Comparison of ENCODE assay signal across 19 cellular contexts in genomic region chr5:32251864-32252458, GRCh38.
DNase-seq lines count a peak whose midpoint lies in the region; ATAC-seq and TF ChIP-seq lines count a peak whose summit lies in the region.
"Had no signal": no experiment of that assay in that cellular context is flagged by ENCODE, and none has a peak within 500 bp of the region (broad histone marks: within the 10 kb centered on the region; RNA-seq: fewer than 3 reads in every experiment).

No MANE protein-coding gene starts in this region.

- no peak overlapping the region for H2AK5ac ChIP-seq in H9 (ENCODE audit: insufficient read length, low read length)

- peak overlapping the region; percentile 26 for H3K4me3 ChIP-seq in BLaER1
- H3K4me3 ChIP-seq: GM23248, ovary, transverse colon had no signal

- no peak overlapping the region for H3K23ac ChIP-seq in H9 (ENCODE audit: insufficient read length, low read depth, low read length)

- H4K20me1 ChIP-seq in BLaER1 (no peaks in the 10 kb centered on the region), H9 (ENCODE audit: control insufficient read depth, insufficient read depth, insufficient read length) (no peaks in the 10 kb centered on the region)

- H4K8ac ChIP-seq in H9 (replicated peaks; ENCODE audit: insufficient read length, low read depth, low read length): no peak overlapping the region

- H2BK12ac ChIP-seq in H9 (ENCODE audit: insufficient read length, low read depth, low read length): no peak overlapping the region

- no peak overlapping the region for H2AFZ ChIP-seq in H9 (ENCODE audit: low read length)
- H2AFZ ChIP-seq: GM23248 had no signal

- peak overlapping the region; percentile 57 for H3K9ac ChIP-seq in BLaER1
- H3K9ac ChIP-seq in H9 (ENCODE audit: extremely low read depth, insufficient read length, low read length): no peak overlapping the region
- H3K9ac ChIP-seq: GM23248 had no signal

- H3K36me3 Mint-ChIP-seq in H9 (ENCODE audit: insufficient read depth in 1 of 3, low read depth in 3 of 3): peaks cover 33 to 88% (median 77%) of the 10 kb centered on the region in 3 experiments; a peak in 6 of 7 replicates
- H3K36me3 Mint-ChIP-seq in activated CD8-positive, alpha-beta T cell treated with anti-CD3 and anti-CD28 coated beads, Interleukin-2, amount 10 ng/mL, durations not matched to agents 7 days and 5 days (ENCODE audit: low read depth): peaks cover 39% of the 10 kb centered on the region

- peak overlapping the region in 2 of 3 experiments; percentile 31 to 50; a peak in 4 of 7 replicates for H3K27ac Mint-ChIP-seq in H9
- no peak overlapping the region for H3K27ac Mint-ChIP-seq in activated CD8-positive, alpha-beta T cell treated with anti-CD3 and anti-CD28 coated beads, Interleukin-2, amount 10 ng/mL, durations not matched to agents 7 days and 5 days
- H3K27ac Mint-ChIP-seq: activated naive CD8-positive, alpha-beta T cell had no signal

- no peak overlapping the region for H2BK120ac ChIP-seq in H9 (ENCODE audit: low read depth, low read length, poor library complexity, severe bottlenecking)

- TF ChIP-seq POLR2A in erythroblast (IDR thresholded peaks at IDR 0.05; ENCODE audit: low read length): no peak

- no peaks in the 10 kb centered on the region for H3K27me3 Mint-ChIP-seq in H9 (ENCODE audit: low read depth)
- H3K27me3 Mint-ChIP-seq in activated CD8-positive, alpha-beta T cell treated with anti-CD3 and anti-CD28 coated beads, Interleukin-2, amount 10 ng/mL, durations not matched to agents 7 days and 5 days (ENCODE audit: low read depth): no peaks in the 10 kb centered on the region
- H3K27me3 Mint-ChIP-seq: activated naive CD8-positive, alpha-beta T cell had no signal

- ATAC-seq in left lobe of liver: peak; percentile 50
- no peak for ATAC-seq in activated CD8-positive, alpha-beta T cell treated with anti-CD3 and anti-CD28 coated beads, Interleukin-2, amount 10 ng/mL, durations not matched to agents 7 days and 5 days
- ATAC-seq: SK-N-SH treated with all-trans-retinoic acid at 6 μM for 48 hours had no signal

- DNase-seq in H9 (no peak), NCI-H526 (lab: John Stamatoyannopoulos, UW) (peak; percentile 41 to 71), left lobe of liver (ENCODE audit: low spot score) (no peak), erythroblast (lab: John Stamatoyannopoulos, UW) (no peak), C1 segment of cervical spinal cord (lab: John Stamatoyannopoulos, UW) (no peak), NK-92 (lab: John Stamatoyannopoulos, UW; ENCODE audit: unreplicated experiment) (no peak)
- DNase-seq in activated CD8-positive, alpha-beta T cell treated with anti-CD3 and anti-CD28 coated beads, Interleukin-2, amount 10 ng/mL, durations not matched to agents 7 days and 5 days: no peak
- DNase-seq: activated CD4-positive, CD25-positive, alpha-beta regulatory T cell treated with anti-CD3 and anti-CD28 coated beads, Interleukin-2, amount 50 U/mL, for 72 hours; cortex of kidney; foreskin fibroblast; GM23248; kidney; ovary; stimulated activated naive CD4-positive, alpha-beta T cell treated with Interleukin-2 at 50 U/mL for 16 hours; T1000; transverse colon had no signal

- no peak overlapping the region for H3K56ac ChIP-seq in H9 (ENCODE audit: insufficient read length, low read depth, low read length)

- H3K36me3 ChIP-seq in BLaER1: peaks cover 68% of the 10 kb centered on the region
- H3K36me3 ChIP-seq: ovary had no signal

- H4K91ac ChIP-seq in H9 (ENCODE audit: insufficient read length, low read depth, low read length): no peak overlapping the region

- H3K4me1 ChIP-seq in BLaER1 (peaks cover 62% of the 10 kb centered on the region), H9 (ENCODE audit: insufficient read depth, low read length) (no peaks in the 10 kb centered on the region)
- H3K4me1 ChIP-seq: transverse colon had no signal

- H2BK20ac ChIP-seq in H9 (ENCODE audit: low read depth, low read length, poor library complexity, severe bottlenecking): no peak overlapping the region

- H3K79me1 ChIP-seq in H9 (ENCODE audit: insufficient read depth, low read depth, low read length, poor library complexity, severe bottlenecking): no peaks in the 10 kb centered on the region

- POLR2A ChIA-PET in activated CD8-positive, alpha-beta T cell treated with anti-CD3 and anti-CD28 coated beads, Interleukin-2, amount 10 ng/mL, durations not matched to agents 7 days and 5 days (lab: Charles Lee): no interaction called here

- peak overlapping the region; percentile 82 for H3K27ac ChIP-seq in BLaER1
- H3K27ac ChIP-seq in H9 (ENCODE audit: insufficient read length, low read depth, low read length): no peak overlapping the region
- H3K27ac ChIP-seq: GM23248, ovary, transverse colon had no signal

- no peak overlapping the region for H3K4me3 Mint-ChIP-seq in H9
- H3K4me3 Mint-ChIP-seq in activated CD8-positive, alpha-beta T cell treated with anti-CD3 and anti-CD28 coated beads, Interleukin-2, amount 10 ng/mL, durations not matched to agents 7 days and 5 days: no peak overlapping the region
- H3K4me3 Mint-ChIP-seq: activated naive CD8-positive, alpha-beta T cell had no signal

- no peak overlapping the region for H3K4ac ChIP-seq in H9 (ENCODE audit: low read depth, low read length)

- WGBS in H9 (ENCODE audit: extremely low coverage, insufficient read length, low lambda C conversion rate): no CpG with 5 or more reads among the region's 8 CpGs

- H3K14ac ChIP-seq in H9 (ENCODE audit: insufficient read depth, low read length): no peak overlapping the region

- no peaks in the 10 kb centered on the region for H3K9me3 Mint-ChIP-seq in H9
- H3K9me3 Mint-ChIP-seq in activated CD8-positive, alpha-beta T cell treated with anti-CD3 and anti-CD28 coated beads, Interleukin-2, amount 10 ng/mL, durations not matched to agents 7 days and 5 days (ENCODE audit: insufficient read depth): no peaks in the 10 kb centered on the region

- H3K79me2 ChIP-seq in H9 (ENCODE audit: insufficient read depth, low read length): no peaks in the 10 kb centered on the region

- peaks cover 11% of the 10 kb centered on the region for H3K9me3 ChIP-seq in BLaER1
- no peaks in the 10 kb centered on the region for H3K9me3 ChIP-seq in H9 (ENCODE audit: control insufficient read depth, low read depth, low read length)
- H3K9me3 ChIP-seq: ovary, transverse colon had no signal

- H3K27me3 ChIP-seq in BLaER1 (no peaks in the 10 kb centered on the region), H9 (ENCODE audit: insufficient read depth, low read length) (no peaks in the 10 kb centered on the region)
- H3K27me3 ChIP-seq: ovary, transverse colon had no signal

- H3K4me2 ChIP-seq in BLaER1 (peak overlapping the region; percentile 82), H9 (ENCODE audit: insufficient read depth, insufficient read length, low read length) (no peak overlapping the region)

- H2BK15ac ChIP-seq in H9 (ENCODE audit: low read depth, low read length): no peak overlapping the region

- H3T11ph ChIP-seq in H9 (ENCODE audit: low read length): no peak overlapping the region

- no peak overlapping the region for H3K18ac ChIP-seq in H9 (ENCODE audit: insufficient read length, low read depth, low read length)

- TF ChIP-seq CTCF in H9 (conservative IDR thresholded peaks at IDR 0.05): no peak

- peaks cover 11 to 18% of the 10 kb centered on the region in 2 experiments for H3K4me1 Mint-ChIP-seq in H9
- no peaks in the 10 kb centered on the region for H3K4me1 Mint-ChIP-seq in activated CD8-positive, alpha-beta T cell treated with anti-CD3 and anti-CD28 coated beads, Interleukin-2, amount 10 ng/mL, durations not matched to agents 7 days and 5 days (ENCODE audit: low read depth)

- H2BK5ac ChIP-seq in H9 (ENCODE audit: insufficient read length, low read length): no peak overlapping the region

- H4K5ac ChIP-seq in H9 (ENCODE audit: insufficient read length, low read depth, low read length): no peak overlapping the region

- CTCF ChIA-PET in activated CD8-positive, alpha-beta T cell treated with anti-CD3 and anti-CD28 coated beads, Interleukin-2, amount 10 ng/mL, durations not matched to agents 7 days and 5 days (lab: Charles Lee): interaction anchor here (1.6 kb wide), 1 partner anchor 20 kb away, joined by 3 read pairs; no protein-coding TSS in a partner anchor

- no peaks in the 10 kb centered on the region for H3K23me2 ChIP-seq in H9 (ENCODE audit: insufficient read length, low read depth, low read length, poor library complexity, severe bottlenecking)

Comparison
In these comparisons a context has a peak if more than half of its experiments do, and no peak if none do; other contexts are left out.
1. DNase-seq: peak in NCI-H526 (2 of 2); none in H9 (single experiment), left lobe of liver (single experiment), erythroblast (0 of 2), C1 segment of cervical spinal cord (0 of 14), activated CD8-positive, alpha-beta T cell treated with anti-CD3 and anti-CD28 coated beads, Interleukin-2, amount 10 ng/mL, durations not matched to agents 7 days and 5 days (single experiment) and NK-92 (single experiment).